In the genomic region with DNA sequence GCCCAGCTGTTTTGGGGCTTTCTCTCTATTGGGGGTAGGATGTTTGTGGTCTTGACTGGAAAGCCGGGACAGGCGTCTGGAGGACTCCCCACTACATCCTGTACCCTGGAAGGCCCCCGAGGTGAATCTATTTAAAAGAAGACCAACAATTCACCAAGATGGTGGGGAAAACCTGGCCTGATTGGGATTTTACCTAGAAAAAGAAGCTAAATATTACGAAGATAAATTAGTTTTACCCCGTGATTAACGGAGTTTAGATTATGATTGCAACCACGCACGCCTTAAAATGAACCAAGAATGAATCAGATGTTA, we compare ENCODE assay signal across 9 cellular contexts. TPM values are rescaled to one million over a fixed set of nuclear protein-coding genes. Genes with fewer than 3 reads are reported as not detected.
DNase-seq lines count a peak whose midpoint lies in the region; ATAC-seq, FAIRE-seq and TF ChIP-seq lines count a peak whose summit lies in the region.
"Had no signal": no experiment of that assay in that cellular context is flagged by ENCODE, and none has a peak within 500 bp of the region (broad histone marks: within the 10 kb centered on the region; RNA-seq: fewer than 3 reads in every experiment).

No MANE protein-coding gene starts in this region.

- H3K27ac ChIP-seq in PC-3 (ENCODE audit: low read length): no peak overlapping the region
- no peak overlapping the region for H3K27ac ChIP-seq in endothelial cell of umbilical vein (ENCODE audit: insufficient read depth, low read depth, low read length)
- H3K27ac ChIP-seq in kidney (ENCODE audit: low read depth in 2 of 2, low read length in 2 of 2): no peak overlapping the region

- H3K9me3 Mint-ChIP-seq in progenitor cell of endocrine pancreas (ENCODE audit: low read depth): no peaks in the 10 kb centered on the region

- peaks cover 11% of the 10 kb centered on the region for H3K27me3 Mint-ChIP-seq in progenitor cell of endocrine pancreas

- no peaks in the 10 kb centered on the region for H3K9me1 ChIP-seq in endothelial cell of umbilical vein (replicated peaks; ENCODE audit: control insufficient read depth, extremely low read depth, insufficient read depth, low read length)

- intact Hi-C loops in PC-3 (cut with micrococcal nuclease): no loop called here
- intact Hi-C loops in endothelial cell of umbilical vein (cut with micrococcal nuclease): no loop called here
- intact Hi-C loops in kidney (cut with DNase I): no loop called here

- peak; percentile 17 for DNase-seq in D341Med (ENCODE audit: low spot score)
- no peak for DNase-seq in PC-3
- DNase-seq in endothelial cell of umbilical vein (ENCODE audit: low read depth, low spot score): no peak
- no peak for DNase-seq in progenitor cell of endocrine pancreas (ENCODE audit: low spot score, unreplicated experiment)
- no peak for DNase-seq in GM03348 (ENCODE audit: low spot score)
- no peak for DNase-seq in kidney
- DNase-seq in NCI-H1436 (lab: John Stamatoyannopoulos, UW): no peak
- DNase-seq in GM13976 (ENCODE audit: low spot score): no peak
- DNase-seq: NCI-H1694 had no signal

- BruUV-seq in PC-3 (replicated peaks; lab: Mats Ljungman, UMichigan) (no TSS peak), endothelial cell of umbilical vein (replicated peaks; lab: Mats Ljungman, UMichigan) (no TSS peak)

- H3K36me3 ChIP-seq in PC-3 (ENCODE audit: low read depth, low read length) (no peaks in the 10 kb centered on the region), endothelial cell of umbilical vein (ENCODE audit: control insufficient read depth in 2 of 2, extremely low read depth in 1 of 2, insufficient read depth in 2 of 2, low read length in 2 of 2) (no peaks in the 10 kb centered on the region), kidney (ENCODE audit: control insufficient read depth in 1 of 2, insufficient read depth in 2 of 2, low read length in 2 of 2) (no peaks in the 10 kb centered on the region)

- H3K36me3 Mint-ChIP-seq in progenitor cell of endocrine pancreas (ENCODE audit: insufficient read depth): no peaks in the 10 kb centered on the region

- H3K27ac Mint-ChIP-seq in progenitor cell of endocrine pancreas: peak overlapping the region; percentile 76

- H3K4me1 ChIP-seq in PC-3 (ENCODE audit: insufficient read depth, low read length): no peaks in the 10 kb centered on the region; the same call in 1 of the 2 replicates
- H3K4me1 ChIP-seq in endothelial cell of umbilical vein (ENCODE audit: control insufficient read depth, extremely low read depth, insufficient read depth, low read length): peaks cover 25% of the 10 kb centered on the region
- peaks cover 3 to 30% of the 10 kb centered on the region in 2 donors for H3K4me1 ChIP-seq in kidney (ENCODE audit: control insufficient read depth in 1 of 2, insufficient read depth in 1 of 2, low read depth in 1 of 2, low read length in 2 of 2)

- H3K79me2 ChIP-seq in PC-3 (ENCODE audit: low read length) (no peaks in the 10 kb centered on the region), endothelial cell of umbilical vein (ENCODE audit: control insufficient read depth, insufficient read depth, low read length) (no peaks in the 10 kb centered on the region)

- CTCF ChIA-PET in PC-3 (lab: Charles Lee) (no interaction called here), endothelial cell of umbilical vein (lab: Charles Lee) (interaction anchor here (1.0 to 2.5 kb wide), 8 partner anchors 10 to 120 kb away, joined by 3 to 10 read pairs (median 5); a partner anchor contains a TSS)

- H3K4me3 ChIP-seq in PC-3 (ENCODE audit: low read length) (no peak overlapping the region; the same call in 1 of the 2 replicates), endothelial cell of umbilical vein (replicated peaks in 1 of 3; ENCODE audit: insufficient read depth in 1 of 3, low read depth in 1 of 3, low read length in 3 of 3) (peak overlapping the region in 2 of 3 experiments; percentile 42 to 80), kidney (ENCODE audit: low read length in 2 of 2) (peak overlapping the region in 1 of 2 donors; percentile 87)

- FAIRE-seq in endothelial cell of umbilical vein (lab: Jason Lieb, UNC) (no peak), kidney (lab: Jason Lieb, UNC) (no peak)

- ATAC-seq in PC-3: no peak

- H3K27me3 ChIP-seq in PC-3 (ENCODE audit: low read length) (no peaks in the 10 kb centered on the region), endothelial cell of umbilical vein (ENCODE audit: control insufficient read depth in 2 of 2, insufficient read depth in 2 of 2, low read length in 2 of 2) (peaks cover 3 to 24% of the 10 kb centered on the region in 2 experiments)

- H3K4me2 ChIP-seq in PC-3 (ENCODE audit: low read length) (peak overlapping the region; percentile 80), endothelial cell of umbilical vein (ENCODE audit: insufficient read depth, low read length) (peak overlapping the region; percentile 73)

- no peaks in the 10 kb centered on the region for H4K20me1 ChIP-seq in PC-3 (ENCODE audit: low read length)
- H4K20me1 ChIP-seq in endothelial cell of umbilical vein (replicated peaks; ENCODE audit: control insufficient read depth, extremely low read depth, insufficient read depth, low read length): no peaks in the 10 kb centered on the region

- TF ChIP-seq CTCF in PC-3 (conservative IDR thresholded peaks at IDR 0.05; ENCODE audit: low read depth, low read length): no peak
- TF ChIP-seq CTCF in endothelial cell of umbilical vein (IDR thresholded peaks at IDR 0.05; ENCODE audit: extremely low read depth in 1 of 2, insufficient read depth in 1 of 2, low read depth in 1 of 2, low read length in 2 of 2): no peak
- no peak for TF ChIP-seq CTCF in progenitor cell of endocrine pancreas (IDR thresholded peaks at IDR 0.05; ENCODE audit: unreplicated experiment)
- TF ChIP-seq CTCF in kidney (IDR thresholded peaks at IDR 0.05; ENCODE audit: borderline replicate concordance, extremely low read depth, insufficient read depth): no peak
- TF ChIP-seq CTCF in GM13976 (IDR thresholded peaks at IDR 0.05; ENCODE audit: borderline replicate concordance, control extremely low read depth, extremely low read depth, insufficient read depth, missing control alignments): no peak

- no peak for TF ChIP-seq POLR2A in endothelial cell of umbilical vein (IDR thresholded peaks at IDR 0.05; ENCODE audit: low read depth, low read length)

- peak overlapping the region; percentile 76 for H3K4me3 Mint-ChIP-seq in progenitor cell of endocrine pancreas (ENCODE audit: low read depth)

- in situ Hi-C loops in GM13976 (cut with MboI; ENCODE audit: low sequenced_read_pairs, unreplicated experiment): no loop called here

- no peaks in the 10 kb centered on the region for H3K9me3 ChIP-seq in PC-3 (ENCODE audit: low read length)
- no peaks in the 10 kb centered on the region for H3K9me3 ChIP-seq in endothelial cell of umbilical vein (replicated peaks; ENCODE audit: control insufficient read depth, insufficient read depth, low read length)
- no peaks in the 10 kb centered on the region for H3K9me3 ChIP-seq in kidney (ENCODE audit: control insufficient read depth in 1 of 2, low read length in 2 of 2)

- H3F3A ChIP-seq in PC-3 (ENCODE audit: low read length, unreplicated experiment): no peaks in the 10 kb centered on the region

- H3K9ac ChIP-seq in PC-3 (ENCODE audit: low read length) (no peak overlapping the region), endothelial cell of umbilical vein (replicated peaks; ENCODE audit: extremely low read depth, insufficient read depth, low read length) (peak overlapping the region; percentile 37), kidney (ENCODE audit: low read length in 2 of 2) (peak overlapping the region in 1 of 2 donors; percentile 55)

- no peaks in the 10 kb centered on the region for H3K9me2 ChIP-seq in PC-3 (replicated peaks; ENCODE audit: low read length)

- dilution Hi-C loops in endothelial cell of umbilical vein (cut with MboI; ENCODE audit: extremely low pct_ligation_motif_present, low sequenced_read_pairs): no loop called here

- H3K4me1 Mint-ChIP-seq in progenitor cell of endocrine pancreas (ENCODE audit: low read depth): peaks cover 7% of the 10 kb centered on the region

- POLR2A ChIA-PET in PC-3 (lab: Charles Lee; ENCODE audit: unreplicated experiment): no interaction called here
- POLR2A ChIA-PET in endothelial cell of umbilical vein (lab: Charles Lee): no interaction called here

- peak overlapping the region; percentile 95; the same call in 1 of the 2 replicates for H2AFZ ChIP-seq in PC-3 (ENCODE audit: low read length)
- H2AFZ ChIP-seq in endothelial cell of umbilical vein (ENCODE audit: low read depth, low read length): peak overlapping the region; percentile 93

RNA-seq across cellular contexts. Expression of a gene that starts 0.8 kb away (rescaled TPM):
- total RNA-seq in PC-3 (2014; rRNA removed) (12.7 and 13.9 TPM in 2 replicates), endothelial cell of umbilical vein (6.6 and 7.8 TPM in 2 replicates), progenitor cell of endocrine pancreas (15.6 and 16.9 TPM in 2 replicates), kidney (11.9 TPM)
- polyA plus RNA-seq in endothelial cell of umbilical vein (12.0 and 12.2 TPM in 2 replicates), kidney (ENCODE audit: insufficient read depth, low read depth, low replicate concordance) (5.7 TPM)
- polyA plus RNA-seq in endothelial cell of umbilical vein (2011; cell fraction: cytosol; rRNA removed): 8.3 and 11.9 TPM in 2 replicates
- polyA plus RNA-seq in endothelial cell of umbilical vein (2011; cell fraction: nucleus; rRNA removed): 6.6 and 8.4 TPM in 2 replicates
- polyA plus RNA-seq in endothelial cell of umbilical vein (2012): 5.1 and 7.9 TPM in 2 replicates
- polyA minus RNA-seq in endothelial cell of umbilical vein: 4.1 and 4.2 TPM in 2 replicates
- polyA minus RNA-seq in endothelial cell of umbilical vein (2011; cell fraction: cytosol; rRNA and poly(A)+ RNA removed): 1.9 TPM
- 1.4 and 3.3 TPM in 2 replicates for polyA minus RNA-seq in endothelial cell of umbilical vein (2011; cell fraction: nucleus; rRNA and poly(A)+ RNA removed)

RNA-seq across cellular contexts. Expression of a gene that starts 5.3 kb away (rescaled TPM):
- total RNA-seq in PC-3 (2014; rRNA removed): not detected in 2 replicates
- not detected in 2 replicates for total RNA-seq in endothelial cell of umbilical vein
- polyA plus RNA-seq in endothelial cell of umbilical vein: not detected in 2 replicates
- polyA plus RNA-seq in endothelial cell of umbilical vein (2011; cell fraction: cytosol; rRNA removed): not detected in 2 replicates
- polyA plus RNA-seq in endothelial cell of umbilical vein (2011; cell fraction: nucleus; rRNA removed): 0.05 TPM in 1 of 2 replicates, not detected in the other
- not detected in 2 replicates for polyA plus RNA-seq in endothelial cell of umbilical vein (2012)
- not detected in 2 replicates for polyA minus RNA-seq in endothelial cell of umbilical vein
- not detected for polyA minus RNA-seq in endothelial cell of umbilical vein (2011; cell fraction: cytosol; rRNA and poly(A)+ RNA removed)
- polyA minus RNA-seq in endothelial cell of umbilical vein (2011; cell fraction: nucleus; rRNA and poly(A)+ RNA removed): not detected in 2 replicates
- total RNA-seq in progenitor cell of endocrine pancreas: 1.6 and 1.9 TPM in 2 replicates
- 2.2 TPM for total RNA-seq in kidney
- 0.15 TPM for polyA plus RNA-seq in kidney (ENCODE audit: insufficient read depth, low read depth, low replicate concordance)

RNA-seq across cellular contexts. Expression of a gene that starts 50.9 kb away (rescaled TPM):
- 4.1 and 4.9 TPM in 2 replicates for total RNA-seq in PC-3 (2014; rRNA removed)
- total RNA-seq in endothelial cell of umbilical vein: 22.3 and 24.4 TPM in 2 replicates
- 22.5 and 23.4 TPM in 2 replicates for polyA plus RNA-seq in endothelial cell of umbilical vein
- 21.2 and 23.3 TPM in 2 replicates for polyA plus RNA-seq in endothelial cell of umbilical vein (2011; cell fraction: cytosol; rRNA removed)
- 40.5 and 44.7 TPM in 2 replicates for polyA plus RNA-seq in endothelial cell of umbilical vein (2011; cell fraction: nucleus; rRNA removed)
- polyA plus RNA-seq in endothelial cell of umbilical vein (2012): 16.6 and 20.1 TPM in 2 replicates
- 18.0 and 23.8 TPM in 2 replicates for polyA minus RNA-seq in endothelial cell of umbilical vein
- 17.8 TPM for polyA minus RNA-seq in endothelial cell of umbilical vein (2011; cell fraction: cytosol; rRNA and poly(A)+ RNA removed)
- polyA minus RNA-seq in endothelial cell of umbilical vein (2011; cell fraction: nucleus; rRNA and poly(A)+ RNA removed): 5.4 and 6.0 TPM in 2 replicates
- total RNA-seq in progenitor cell of endocrine pancreas: 35.0 and 38.6 TPM in 2 replicates
- total RNA-seq in kidney: 63.7 TPM
- 57.2 TPM for polyA plus RNA-seq in kidney (ENCODE audit: insufficient read depth, low read depth, low replicate concordance)
